ENCODE assay signal across 23 cellular contexts in genomic region chr3:133629146-133629545, GRCh38.
"Had no signal": no experiment of that assay in that cellular context is flagged by ENCODE, and none has a peak within 500 bp of the region (broad histone marks: within the 10 kb centered on the region; RNA-seq: fewer than 3 reads in every experiment).

No MANE protein-coding gene starts in this region.

- H3K9me3 Mint-ChIP-seq: endodermal cell; nephron; stimulated activated naive B cell treated with anti-CD40 and anti-IgM and Interleukin-4, amounts not matched to agents 10 μg/mL and 1 μg/mL and 100 μg/mL, for 72 hours; stimulated activated naive CD8-positive, alpha-beta T cell treated with anti-CD3 and anti-CD28 coated beads, Interleukin-15, amount 100 ng/mL, for 72 hours had no signal

- H3K27me3 ChIP-seq: colonic mucosa, heart left ventricle, right lobe of liver, transverse colon had no signal

- H3K4me1 ChIP-seq: colonic mucosa, parathyroid adenoma, prostate gland, right lobe of liver, transverse colon had no signal

- H3K9me3 ChIP-seq: colonic mucosa, heart left ventricle, prostate gland, right lobe of liver, thoracic aorta, transverse colon had no signal

- FAIRE-seq: endothelial cell of umbilical vein had no signal

- ATAC-seq: heart left ventricle; left colon; left ventricle myocardium superior; stimulated activated naive B cell treated with anti-CD40 and anti-IgM and Interleukin-4, amounts not matched to agents 10 μg/mL and 1 μg/mL and 100 μg/mL, for 72 hours; stimulated activated naive CD8-positive, alpha-beta T cell treated with anti-CD3 and anti-CD28 coated beads, Interleukin-15, amount 100 ng/mL, for 72 hours had no signal

- H3K4me1 Mint-ChIP-seq: endodermal cell; nephron; stimulated activated naive B cell treated with anti-CD40 and anti-IgM and Interleukin-4, amounts not matched to agents 10 μg/mL and 1 μg/mL and 100 μg/mL, for 72 hours; stimulated activated naive CD8-positive, alpha-beta T cell treated with anti-CD3 and anti-CD28 coated beads, Interleukin-15, amount 100 ng/mL, for 72 hours had no signal

- H3K36me3 ChIP-seq: prostate gland had no signal

- H3K27me3 Mint-ChIP-seq: stimulated activated naive B cell treated with anti-CD40 and anti-IgM and Interleukin-4, amounts not matched to agents 10 μg/mL and 1 μg/mL and 100 μg/mL, for 72 hours; stimulated activated naive CD8-positive, alpha-beta T cell treated with anti-CD3 and anti-CD28 coated beads, Interleukin-15, amount 100 ng/mL, for 72 hours had no signal

- H2AFZ ChIP-seq: parathyroid adenoma had no signal

- DNase-seq: colonic mucosa; dermis blood vessel endothelial cell; effector CD4-positive, alpha-beta T cell; endodermal cell; foreskin melanocyte; heart left ventricle; hippocampal formation; left colon; left ventricle myocardium superior; mesenchymal stem cell; midbrain; retina; right lobe of liver; stimulated activated CD4-positive, alpha-beta T cell treated with anti-CD3 and anti-CD28 coated beads, Interleukin-4, amount 100 ng/mL, for 24 hours; stimulated activated naive B cell treated with anti-CD40 and anti-IgM and Interleukin-4, amounts not matched to agents 10 μg/mL and 1 μg/mL and 100 μg/mL, for 72 hours; stimulated activated naive CD8-positive, alpha-beta T cell treated with anti-CD3 and anti-CD28 coated beads, Interleukin-15, amount 100 ng/mL, for 72 hours; transverse colon had no signal

- H3K79me2 ChIP-seq: parathyroid adenoma had no signal

- H3K4me3 Mint-ChIP-seq: endodermal cell; nephron; stimulated activated naive B cell treated with anti-CD40 and anti-IgM and Interleukin-4, amounts not matched to agents 10 μg/mL and 1 μg/mL and 100 μg/mL, for 72 hours; stimulated activated naive CD8-positive, alpha-beta T cell treated with anti-CD3 and anti-CD28 coated beads, Interleukin-15, amount 100 ng/mL, for 72 hours had no signal

- H3K9ac ChIP-seq: parathyroid adenoma had no signal

- H3K27ac Mint-ChIP-seq: endodermal cell; nephron; stimulated activated naive B cell treated with anti-CD40 and anti-IgM and Interleukin-4, amounts not matched to agents 10 μg/mL and 1 μg/mL and 100 μg/mL, for 72 hours had no signal

- H3K4me3 ChIP-seq: colonic mucosa, heart left ventricle, lung, prostate gland, right lobe of liver, thoracic aorta, transverse colon had no signal

- H3K27ac ChIP-seq: colonic mucosa, parathyroid adenoma, prostate gland, right lobe of liver, transverse colon had no signal
